Comparison of ENCODE assay signal across 2 cellular contexts in genomic region chr1:33171993-33172813, GRCh38.
TF ChIP-seq lines count a peak whose summit lies in the region.

No MANE protein-coding gene starts in this region.

TF ChIP-seq in Ishikawa, 13 proteins besides CTCF, POLR2A, EP300 and RAD21:
- no peak for TF ChIP-seq NFIC (IDR thresholded peaks at IDR 0.05)
- TF ChIP-seq USF1 (IDR thresholded peaks at IDR 0.05) = peak; percentile 58

TF ChIP-seq in H1, 55 proteins besides CTCF, POLR2A, EP300 and RAD21:
- TF ChIP-seq POLR2AphosphoS5 (IDR thresholded peaks at IDR 0.05; ENCODE audit: low read depth, low read length) (no peak), NANOG (IDR thresholded peaks at IDR 0.05; ENCODE audit: insufficient read depth, low read depth, low read length, poor library complexity, severe bottlenecking) (no peak), TAF7 (optimal IDR thresholded peaks at IDR 0.05; ENCODE audit: borderline replicate concordance, low read depth, low read length) (no peak), SIN3A (conservative IDR thresholded peaks at IDR 0.05 in 1 of 2, IDR thresholded peaks at IDR 0.05 in 1 of 2; ENCODE audit: low read depth in 1 of 2, low read length in 2 of 2) (no peak), GTF2F1 (IDR thresholded peaks at IDR 0.05; ENCODE audit: borderline replicate concordance, low read depth, low read length) (no peak), NRF1 (IDR thresholded peaks at IDR 0.05; ENCODE audit: low read depth, low read length) (no peak), ZNF274 (IDR thresholded peaks at IDR 0.05; ENCODE audit: borderline replicate concordance, extremely low read depth, low read length) (no peak), PHF8 (conservative IDR thresholded peaks at IDR 0.05; ENCODE audit: low read depth, low read length) (no peak), TAF1 (IDR thresholded peaks at IDR 0.05; ENCODE audit: low read depth, low read length) (no peak), BCL11A (IDR thresholded peaks at IDR 0.05; ENCODE audit: low read depth in 2 of 2, low read length in 2 of 2) (no peak), SIRT6 (IDR thresholded peaks at IDR 0.05; ENCODE audit: low read length) (no peak), CHD1 (IDR thresholded peaks at IDR 0.05; ENCODE audit: low read depth, low read length) (no peak), SRF (IDR thresholded peaks at IDR 0.05; ENCODE audit: low read depth, low read length) (no peak), EZH2 (IDR thresholded peaks at IDR 0.05; ENCODE audit: low read depth, low read length, severe bottlenecking) (no peak), SP4 (IDR thresholded peaks at IDR 0.05; ENCODE audit: low read length) (no peak), FOSL1 (IDR thresholded peaks at IDR 0.05; ENCODE audit: insufficient read depth, low read depth, low read length) (no peak), TCF12 (IDR thresholded peaks at IDR 0.05; ENCODE audit: low read depth, low read length) (no peak), HDAC6 (IDR thresholded peaks at IDR 0.05; ENCODE audit: low read depth, low read length) (no peak), MAFK (IDR thresholded peaks at IDR 0.05; ENCODE audit: low read depth, low read length) (no peak), BRCA1 (IDR thresholded peaks at IDR 0.05; ENCODE audit: low read depth, low read length) (no peak)
